18 cellular contexts compared by ENCODE assay signal in the genomic region with DNA sequence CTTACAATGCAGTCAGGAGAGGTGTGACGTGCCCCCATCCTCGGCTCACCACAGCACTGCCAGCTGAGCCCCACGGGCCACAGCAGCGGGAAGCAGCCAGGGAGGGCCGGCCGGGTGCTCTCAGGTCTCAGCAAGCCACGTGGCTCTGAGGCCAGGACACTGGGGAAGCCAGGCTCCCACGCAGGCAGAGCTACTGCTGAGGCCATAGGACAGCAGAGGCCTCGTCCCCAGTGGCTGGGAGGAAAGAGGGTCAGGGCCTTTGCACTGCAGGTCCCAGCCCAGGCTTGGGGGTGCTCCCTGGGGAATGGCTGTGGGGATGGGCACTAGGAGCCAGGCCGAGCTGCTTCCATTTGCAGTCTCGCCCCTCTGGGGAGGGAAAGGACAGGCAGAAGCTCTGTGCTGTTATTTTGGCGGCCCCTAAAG. TPM values are rescaled to one million over a fixed set of nuclear protein-coding genes. Genes with fewer than 3 reads are reported as not detected.
"Had no signal": no experiment of that assay in that cellular context is flagged by ENCODE, and none has a peak within 500 bp of the region (broad histone marks: within the 10 kb centered on the region; RNA-seq: fewer than 3 reads in every experiment).

No MANE protein-coding gene starts in this region.

- H3K27me3 ChIP-seq: adrenal gland, neutrophil had no signal

- FAIRE-seq: TTC549 had no signal

- H3K9me3 ChIP-seq: adrenal gland, neutrophil had no signal

- H3K4me3 ChIP-seq: adrenal gland had no signal

- ATAC-seq: activated CD8-positive, alpha-beta T cell treated with anti-CD3 and anti-CD28 coated beads, Interleukin-2, amount 10 ng/mL, durations not matched to agents 7 days and 5 days; stimulated activated naive CD8-positive, alpha-beta T cell treated with anti-CD3 and anti-CD28 coated beads, Interleukin-15, Interleukin-2, amounts not matched to agents 100 U/mL and 50 U/mL, for 24 hours had no signal

- DNase-seq: activated B cell treated with CpG ODN at 0.5 μM for 24 hours; activated CD4-positive, alpha-beta T cell treated with anti-CD3 and anti-CD28 coated beads for 48 hours; activated CD8-positive, alpha-beta memory T cell treated with anti-CD3 and anti-CD28 coated beads, Interleukin-2, amount 50 U/mL, for 4 hours; activated CD8-positive, alpha-beta T cell treated with anti-CD3 and anti-CD28 coated beads, Interleukin-2, amount 10 ng/mL, durations not matched to agents 7 days and 5 days; activated effector memory CD4-positive, alpha-beta T cell treated with anti-CD3 and anti-CD28 coated beads, Interleukin-2, amount 50 U/mL, for 16 hours; activated T-cell treated with anti-CD3 and anti-CD28 coated beads, Interleukin-2, amount 50 U/mL, for 48 hours; adrenal gland; retina; stimulated activated CD4-positive, alpha-beta T cell treated with anti-CD3 and anti-CD28 coated beads, Interleukin-15, amount 100 ng/mL, for 24 hours; stimulated activated CD4-positive, alpha-beta T cell treated with anti-CD3 and anti-CD28 coated beads, Interleukin-4, amount 100 ng/mL, for 24 hours; stimulated activated naive CD8-positive, alpha-beta T cell treated with anti-CD3 and anti-CD28 coated beads, Interleukin-15, Interleukin-2, amounts not matched to agents 100 U/mL and 50 U/mL, for 24 hours had no signal

- H3K27ac ChIP-seq: neutrophil had no signal

RNA-seq across cellular contexts. Expression of a gene that starts 18.0 kb away (rescaled TPM):
- total RNA-seq: activated CD8-positive, alpha-beta T cell treated with anti-CD3 and anti-CD28 coated beads, Interleukin-2, amount 10 ng/mL, durations not matched to agents 7 days and 5 days; T-helper 2 cell treated with Interferon-gamma antibody and Interleukin-4, amounts not matched to agents 100 ng/mL and 5 ng/mL, for 36 hours had no signal

RNA-seq across cellular contexts. Expression of a gene that starts 38.3 kb away (rescaled TPM):
- total RNA-seq: activated B cell treated with CpG ODN at 0.5 μM for 24 hours; activated CD8-positive, alpha-beta T cell treated with anti-CD3 and anti-CD28 coated beads, Interleukin-2, amount 10 ng/mL, durations not matched to agents 7 days and 5 days; adrenal gland; glomerular endothelial cell; lung microvascular endothelial cell; skeletal muscle tissue; T-helper 2 cell treated with Interferon-gamma antibody and Interleukin-4, amounts not matched to agents 100 ng/mL and 5 ng/mL, for 36 hours had no signal
- polyA plus RNA-seq: adrenal gland, esophagus had no signal
